Comparison of ENCODE assay signal across 8 cellular contexts in genomic region chr6:166861961-166862286, GRCh38.
A peak's percentile ranks its signal among the peaks of the same experiment; 100 is the strongest.
DNase-seq lines count a peak whose midpoint lies in the region; ATAC-seq, FAIRE-seq and TF ChIP-seq lines count a peak whose summit lies in the region.

No MANE protein-coding gene starts in this region.

- CTCF ChIA-PET in T-cell (lab: Charles Lee), result no interaction called here

- H3K9me3 Mint-ChIP-seq in T-cell (no peaks in the 10 kb centered on the region), glutamatergic neuron (ENCODE audit: unreplicated experiment) (no peaks in the 10 kb centered on the region)

- TF ChIP-seq CTCF in glutamatergic neuron (IDR thresholded peaks at IDR 0.05; ENCODE audit: partially characterized antibody, unreplicated experiment), result no peak

- H3K27me3 Mint-ChIP-seq in T-cell, result peaks cover 5 to 7% of the 10 kb centered on the region in 2 donors
- H3K27me3 Mint-ChIP-seq in glutamatergic neuron (ENCODE audit: unreplicated experiment), result peaks cover 3% of the 10 kb centered on the region

- peak overlapping the region; percentile 48 for H3K4me3 ChIP-seq in skeletal muscle cell (ENCODE audit: low read depth, low read length)

- H3K4me1 Mint-ChIP-seq in T-cell, result peaks cover 6 to 16% (median 7%) of the 10 kb centered on the region in 3 donors
- peaks cover 5% of the 10 kb centered on the region for H3K4me1 Mint-ChIP-seq in glutamatergic neuron (ENCODE audit: low read depth, unreplicated experiment)

- ATAC-seq in T-cell (replicated peaks in 1 of 4), result no peak
- ATAC-seq in HG03460 (IDR thresholded peaks at IDR 0.05; ENCODE audit: unreplicated experiment), result no peak

- H3K4me3 Mint-ChIP-seq in T-cell, result peak overlapping the region; percentile 78 to 92 (median 83)
- H3K4me3 Mint-ChIP-seq in glutamatergic neuron (ENCODE audit: unreplicated experiment), result peak overlapping the region; percentile 90

- POLR2A ChIA-PET in T-cell (lab: Charles Lee), result no interaction called here

- H3K27ac Mint-ChIP-seq in T-cell (peak overlapping the region in 1 of 2 donors; percentile 56), glutamatergic neuron (ENCODE audit: unreplicated experiment) (no peak overlapping the region)

- peaks cover 8% of the 10 kb centered on the region for H3K36me3 Mint-ChIP-seq in T-cell
- no peaks in the 10 kb centered on the region for H3K36me3 Mint-ChIP-seq in glutamatergic neuron (ENCODE audit: unreplicated experiment)

- DNase-seq in GM12892 (ENCODE audit: insufficient read length) (no peak), T-cell (no peak), glutamatergic neuron (no peak), skeletal muscle cell (ENCODE audit: low read depth) (no peak), RCC 7860 (ENCODE audit: low spot score) (no peak), NK-92 (lab: John Stamatoyannopoulos, UW; ENCODE audit: unreplicated experiment) (no peak)
- no peak for DNase-seq in stimulated activated CD4-positive, alpha-beta T cell treated with anti-CD3 and anti-CD28 coated beads, Interleukin-1b, Interleukin-23, amount 100 ng/mL, for 48 hours

- peak; percentile 33 for FAIRE-seq in GM12892 (lab: Jason Lieb, UNC)
- FAIRE-seq in RCC 7860 (lab: Jason Lieb, UNC), result no peak

- no peak for TF ChIP-seq POLR2A in GM12892 (IDR thresholded peaks at IDR 0.05; ENCODE audit: low read depth, low read length)
